ENCODE assay signal across 8 cellular contexts in genomic region chr19:36009633-36010379, GRCh38.
DNase-seq lines count a peak whose midpoint lies in the region; ATAC-seq lines count a peak whose summit lies in the region.

No MANE protein-coding gene starts in this region.

- DNase-seq in NCI-H748 (lab: John Stamatoyannopoulos, UW; ENCODE audit: unreplicated experiment) (peak; percentile 47), NCI-H748 treated with DMSO at 0.1 percent for 48 hours (lab: John Stamatoyannopoulos, UW) (no peak), GM03348 (ENCODE audit: low spot score) (no peak)
- DNase-seq in stimulated activated naive B cell treated with anti-CD40 and anti-IgM and Interleukin-4, amounts not matched to agents 10 μg/mL and 1 μg/mL and 100 μg/mL, for 72 hours = no peak

- peaks cover 28% of the 10 kb centered on the region for H3K4me1 Mint-ChIP-seq in activated naive CD8-positive, alpha-beta T cell (ENCODE audit: low read depth)
- H3K4me1 Mint-ChIP-seq in stimulated activated naive B cell treated with anti-CD40 and anti-IgM and Interleukin-4, amounts not matched to agents 10 μg/mL and 1 μg/mL and 100 μg/mL, for 72 hours = peaks cover 27 to 38% of the 10 kb centered on the region in 2 donors

- peaks cover 1% of the 10 kb centered on the region for H3K4me1 ChIP-seq in iPS-18a (ENCODE audit: control insufficient read depth, low read depth, low read length)

- no peaks in the 10 kb centered on the region for H3K27me3 ChIP-seq in iPS-18a (ENCODE audit: control insufficient read depth, insufficient read depth, low read length)

- no peaks in the 10 kb centered on the region for H3K27me3 Mint-ChIP-seq in activated naive CD8-positive, alpha-beta T cell
- peaks cover 8 to 16% of the 10 kb centered on the region in 2 donors for H3K27me3 Mint-ChIP-seq in stimulated activated naive B cell treated with anti-CD40 and anti-IgM and Interleukin-4, amounts not matched to agents 10 μg/mL and 1 μg/mL and 100 μg/mL, for 72 hours

- H3K4me3 Mint-ChIP-seq in activated naive CD8-positive, alpha-beta T cell = peak overlapping the region; percentile 59
- peak overlapping the region; percentile 63 to 71 for H3K4me3 Mint-ChIP-seq in stimulated activated naive B cell treated with anti-CD40 and anti-IgM and Interleukin-4, amounts not matched to agents 10 μg/mL and 1 μg/mL and 100 μg/mL, for 72 hours

- ATAC-seq in stimulated activated naive B cell treated with anti-CD40 and anti-IgM and Interleukin-4, amounts not matched to agents 10 μg/mL and 1 μg/mL and 100 μg/mL, for 72 hours (replicated peaks) = no peak
- ATAC-seq in GM19023 (IDR thresholded peaks at IDR 0.05; ENCODE audit: unreplicated experiment) = no peak
- no peak for ATAC-seq in GM19351 (IDR thresholded peaks at IDR 0.05; ENCODE audit: unreplicated experiment)

- H3K36me3 Mint-ChIP-seq in activated naive CD8-positive, alpha-beta T cell = no peaks in the 10 kb centered on the region
- peaks cover 21 to 34% of the 10 kb centered on the region in 2 donors for H3K36me3 Mint-ChIP-seq in stimulated activated naive B cell treated with anti-CD40 and anti-IgM and Interleukin-4, amounts not matched to agents 10 μg/mL and 1 μg/mL and 100 μg/mL, for 72 hours

- H3K27ac Mint-ChIP-seq in activated naive CD8-positive, alpha-beta T cell = no peak overlapping the region
- H3K27ac Mint-ChIP-seq in stimulated activated naive B cell treated with anti-CD40 and anti-IgM and Interleukin-4, amounts not matched to agents 10 μg/mL and 1 μg/mL and 100 μg/mL, for 72 hours = peak overlapping the region; percentile 63

- H3K36me3 ChIP-seq in iPS-18a (ENCODE audit: control insufficient read depth, low read depth, low read length) = no peaks in the 10 kb centered on the region

- H3K4me3 ChIP-seq in iPS-18a (ENCODE audit: low read length) = peak overlapping the region; percentile 72

- H3K27ac ChIP-seq in iPS-18a (ENCODE audit: low read length) = no peak overlapping the region

- H3K9me3 Mint-ChIP-seq in activated naive CD8-positive, alpha-beta T cell (ENCODE audit: low read depth) = no peaks in the 10 kb centered on the region
- H3K9me3 Mint-ChIP-seq in stimulated activated naive B cell treated with anti-CD40 and anti-IgM and Interleukin-4, amounts not matched to agents 10 μg/mL and 1 μg/mL and 100 μg/mL, for 72 hours = no peaks in the 10 kb centered on the region

- H3K9ac ChIP-seq in iPS-18a (ENCODE audit: low read length) = no peak overlapping the region

- no peaks in the 10 kb centered on the region for H3K9me3 ChIP-seq in iPS-18a (ENCODE audit: control insufficient read depth, low read depth, low read length)
